In genomic region chr5:39502704-39503103, GRCh38 we compare ENCODE assay signal across 18 cellular contexts.
DNase-seq lines count a peak whose midpoint lies in the region; TF ChIP-seq lines count a peak whose summit lies in the region.
"Had no signal": no experiment of that assay in that cellular context is flagged by ENCODE, and none has a peak within 500 bp of the region (broad histone marks: within the 10 kb centered on the region; RNA-seq: fewer than 3 reads in every experiment).

No MANE protein-coding gene starts in this region.

- no peak overlapping the region for H3K27ac Mint-ChIP-seq in endothelial cell (ENCODE audit: unreplicated experiment)
- H3K27ac Mint-ChIP-seq: activated naive CD4-positive, alpha-beta T cell treated with anti-CD3 and anti-CD28 coated beads, Interleukin-2, amount 50 U/mL, for 24 hours; naive thymus-derived CD4-positive, alpha-beta T cell; type B pancreatic cell had no signal

- DNase-seq in SJSA1 (ENCODE audit: low read depth in 1 of 2, low spot score in 2 of 2) (no peak), esophagus squamous epithelium (lab: John Stamatoyannopoulos, UW) (no peak), HUDEP-2 (lab: John Stamatoyannopoulos, UW; ENCODE audit: unreplicated experiment in 76 of 76) (no peak), NCI-H1417 treated with DMSO at 0.1 percent for 48 hours (lab: John Stamatoyannopoulos, UW) (no peak), middle frontal gyrus (ENCODE audit: extremely low spot score, low spot score) (no peak), endothelial cell (ENCODE audit: low spot score) (no peak)
- DNase-seq: activated CD4-positive, alpha-beta T cell treated with anti-CD3 and anti-CD28 coated beads, Interleukin-2, amount 50 U/mL, for 1 hour; DMS 273 treated with DMSO at 0.1 percent for 48 hours; naive thymus-derived CD4-positive, alpha-beta T cell; NCI-H1694; NCI-H510A; retina; stimulated activated CD4-positive, alpha-beta T cell treated with anti-CD3 and anti-CD28 coated beads, Interleukin-4, amount 100 ng/mL, for 1 hour had no signal

- no peak overlapping the region for H3K4me3 Mint-ChIP-seq in endothelial cell (ENCODE audit: unreplicated experiment)
- H3K4me3 Mint-ChIP-seq: activated naive CD4-positive, alpha-beta T cell treated with anti-CD3 and anti-CD28 coated beads, Interleukin-2, amount 50 U/mL, for 24 hours had no signal

- H3K4me1 ChIP-seq in SJSA1 (replicated peaks) (peaks cover 39% of the 10 kb centered on the region), esophagus squamous epithelium (peaks cover 0 to 18% (median 6%) of the 10 kb centered on the region in 3 donors), muscle layer of duodenum (ENCODE audit: control insufficient read depth in 1 of 2, insufficient read depth in 2 of 2, low read length in 2 of 2) (peaks cover 8 to 14% of the 10 kb centered on the region in 2 donors), subcutaneous abdominal adipose tissue (ENCODE audit: control insufficient read depth in 5 of 5, insufficient read depth in 5 of 5, low read length in 5 of 5) (peaks cover 10 to 53% (median 45%) of the 10 kb centered on the region in 5 donors)
- H3K4me1 ChIP-seq: breast epithelium had no signal

- H3K9me3 ChIP-seq in SJSA1 (replicated peaks) (no peaks in the 10 kb centered on the region), esophagus squamous epithelium (no peaks in the 10 kb centered on the region), muscle layer of duodenum (ENCODE audit: control insufficient read depth in 1 of 2, low read length in 2 of 2) (no peaks in the 10 kb centered on the region), subcutaneous abdominal adipose tissue (ENCODE audit: control insufficient read depth in 5 of 5, low read length in 5 of 5) (no peaks in the 10 kb centered on the region)
- H3K9me3 ChIP-seq: breast epithelium had no signal

- H3K4me3 ChIP-seq in SJSA1 (no peak overlapping the region), esophagus squamous epithelium (no peak overlapping the region), muscle layer of duodenum (ENCODE audit: low read depth in 1 of 2, low read length in 2 of 2) (no peak overlapping the region), subcutaneous abdominal adipose tissue (ENCODE audit: low read depth in 1 of 5, low read length in 5 of 5) (peak overlapping the region in 1 of 5 donors; percentile 36)
- H3K4me3 ChIP-seq: breast epithelium had no signal

- 70 to 90% methylated on average over 5 to 6 of the region's 6 CpGs for WGBS in esophagus squamous epithelium, 2 donors

- H3K27ac ChIP-seq in SJSA1 (peak overlapping the region; percentile 67; the same call in 1 of the 2 replicates), esophagus squamous epithelium (peak overlapping the region in 3 of 4 donors; percentile 25 to 56 (median 45)), muscle layer of duodenum (ENCODE audit: low read length) (peak overlapping the region; percentile 79), subcutaneous abdominal adipose tissue (ENCODE audit: low read depth, low read length) (peak overlapping the region; percentile 82)

- no peaks in the 10 kb centered on the region for H3K27me3 ChIP-seq in SJSA1 (replicated peaks)
- H3K27me3 ChIP-seq in esophagus squamous epithelium: no peaks in the 10 kb centered on the region
- H3K27me3 ChIP-seq in muscle layer of duodenum (ENCODE audit: low read depth, low read length): no peaks in the 10 kb centered on the region
- no peaks in the 10 kb centered on the region for H3K27me3 ChIP-seq in subcutaneous abdominal adipose tissue (ENCODE audit: control insufficient read depth in 5 of 5, insufficient read depth in 4 of 5, low read length in 5 of 5)
- H3K27me3 ChIP-seq: breast epithelium had no signal

- no peaks in the 10 kb centered on the region for H3K9me3 Mint-ChIP-seq in endothelial cell (ENCODE audit: unreplicated experiment)
- H3K9me3 Mint-ChIP-seq: activated naive CD4-positive, alpha-beta T cell treated with anti-CD3 and anti-CD28 coated beads, Interleukin-2, amount 50 U/mL, for 24 hours had no signal

- no peak for TF ChIP-seq POLR2A in esophagus squamous epithelium (IDR thresholded peaks at IDR 0.05)

- no peaks in the 10 kb centered on the region for H3K4me1 Mint-ChIP-seq in endothelial cell (ENCODE audit: unreplicated experiment)
- H3K4me1 Mint-ChIP-seq: activated naive CD4-positive, alpha-beta T cell treated with anti-CD3 and anti-CD28 coated beads, Interleukin-2, amount 50 U/mL, for 24 hours had no signal

- no peaks in the 10 kb centered on the region for H3K27me3 Mint-ChIP-seq in endothelial cell (ENCODE audit: unreplicated experiment)
- H3K27me3 Mint-ChIP-seq: type B pancreatic cell had no signal

- intact Hi-C loops in esophagus squamous epithelium (cut with DNase I): no loop called here

- TF ChIP-seq CTCF in esophagus squamous epithelium (IDR thresholded peaks at IDR 0.05) (no peak), endothelial cell (IDR thresholded peaks at IDR 0.05; ENCODE audit: unreplicated experiment) (no peak)

- H3K36me3 Mint-ChIP-seq in endothelial cell (ENCODE audit: low read depth, unreplicated experiment): no peaks in the 10 kb centered on the region
- H3K36me3 Mint-ChIP-seq: activated naive CD4-positive, alpha-beta T cell treated with anti-CD3 and anti-CD28 coated beads, Interleukin-2, amount 50 U/mL, for 24 hours; naive thymus-derived CD4-positive, alpha-beta T cell; type B pancreatic cell had no signal

- H3K36me3 ChIP-seq in SJSA1 (no peaks in the 10 kb centered on the region), esophagus squamous epithelium (no peaks in the 10 kb centered on the region), muscle layer of duodenum (ENCODE audit: control insufficient read depth in 1 of 2, insufficient read depth in 2 of 2, low read length in 2 of 2) (no peaks in the 10 kb centered on the region), subcutaneous abdominal adipose tissue (ENCODE audit: control insufficient read depth in 5 of 5, insufficient read depth in 5 of 5, low read length in 5 of 5) (no peaks in the 10 kb centered on the region)
- H3K36me3 ChIP-seq: breast epithelium had no signal

- H3K9ac ChIP-seq in subcutaneous abdominal adipose tissue (ENCODE audit: low read length in 5 of 5): peak overlapping the region in 3 of 5 donors; percentile 23 to 57 (median 44)
